1 cellular context compared by ENCODE assay signal in the genomic region with DNA sequence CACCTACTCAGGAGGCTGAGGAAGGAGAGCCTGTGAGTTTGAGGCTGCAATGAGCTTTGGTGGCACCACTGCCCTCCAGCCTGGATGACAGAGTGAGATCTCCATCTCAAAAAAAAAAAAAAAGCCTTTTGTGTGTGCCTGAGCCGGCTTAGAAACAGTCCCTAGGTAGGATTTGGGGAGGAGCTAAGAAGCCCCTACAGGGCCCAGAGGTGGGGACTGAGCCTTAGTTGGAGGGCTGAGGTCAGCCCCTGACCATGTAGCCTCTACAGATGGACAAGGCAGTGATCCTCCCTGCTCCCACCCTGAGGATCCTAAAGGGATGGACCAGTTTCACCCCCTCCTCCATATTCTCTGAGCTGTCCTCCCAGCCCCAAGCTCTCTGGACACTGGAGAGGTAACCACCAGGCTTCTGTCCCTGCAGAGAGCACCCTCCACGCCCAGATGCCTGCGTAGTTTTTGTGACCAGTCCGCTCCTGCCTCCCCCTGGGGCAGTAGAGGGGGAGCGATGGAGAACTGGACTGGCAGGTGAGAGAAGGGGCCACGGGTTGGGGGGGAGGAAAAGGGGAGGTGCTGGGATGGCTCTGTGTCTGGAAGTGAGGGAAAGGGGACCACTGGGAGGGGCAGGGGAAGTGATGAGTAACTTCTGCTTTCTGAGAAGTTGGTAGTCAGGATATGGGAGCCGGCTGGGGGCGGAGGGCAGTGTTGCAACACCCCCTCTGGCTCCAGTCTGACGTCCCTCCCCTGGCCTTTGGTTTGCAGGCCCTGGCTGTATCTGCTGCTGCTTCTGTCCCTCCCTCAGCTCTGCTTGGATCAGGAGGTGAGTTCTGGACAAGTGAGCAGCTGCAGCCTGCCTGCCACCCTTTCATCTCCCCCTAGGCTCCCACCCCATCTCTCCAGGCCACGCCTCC.
TF ChIP-seq lines count a peak whose summit lies in the region.

No MANE protein-coding gene starts in this region.

TF ChIP-seq in liver, 16 proteins besides CTCF, POLR2A, EP300 and RAD21 (continued from another document):
- TF ChIP-seq, protein P1, sequence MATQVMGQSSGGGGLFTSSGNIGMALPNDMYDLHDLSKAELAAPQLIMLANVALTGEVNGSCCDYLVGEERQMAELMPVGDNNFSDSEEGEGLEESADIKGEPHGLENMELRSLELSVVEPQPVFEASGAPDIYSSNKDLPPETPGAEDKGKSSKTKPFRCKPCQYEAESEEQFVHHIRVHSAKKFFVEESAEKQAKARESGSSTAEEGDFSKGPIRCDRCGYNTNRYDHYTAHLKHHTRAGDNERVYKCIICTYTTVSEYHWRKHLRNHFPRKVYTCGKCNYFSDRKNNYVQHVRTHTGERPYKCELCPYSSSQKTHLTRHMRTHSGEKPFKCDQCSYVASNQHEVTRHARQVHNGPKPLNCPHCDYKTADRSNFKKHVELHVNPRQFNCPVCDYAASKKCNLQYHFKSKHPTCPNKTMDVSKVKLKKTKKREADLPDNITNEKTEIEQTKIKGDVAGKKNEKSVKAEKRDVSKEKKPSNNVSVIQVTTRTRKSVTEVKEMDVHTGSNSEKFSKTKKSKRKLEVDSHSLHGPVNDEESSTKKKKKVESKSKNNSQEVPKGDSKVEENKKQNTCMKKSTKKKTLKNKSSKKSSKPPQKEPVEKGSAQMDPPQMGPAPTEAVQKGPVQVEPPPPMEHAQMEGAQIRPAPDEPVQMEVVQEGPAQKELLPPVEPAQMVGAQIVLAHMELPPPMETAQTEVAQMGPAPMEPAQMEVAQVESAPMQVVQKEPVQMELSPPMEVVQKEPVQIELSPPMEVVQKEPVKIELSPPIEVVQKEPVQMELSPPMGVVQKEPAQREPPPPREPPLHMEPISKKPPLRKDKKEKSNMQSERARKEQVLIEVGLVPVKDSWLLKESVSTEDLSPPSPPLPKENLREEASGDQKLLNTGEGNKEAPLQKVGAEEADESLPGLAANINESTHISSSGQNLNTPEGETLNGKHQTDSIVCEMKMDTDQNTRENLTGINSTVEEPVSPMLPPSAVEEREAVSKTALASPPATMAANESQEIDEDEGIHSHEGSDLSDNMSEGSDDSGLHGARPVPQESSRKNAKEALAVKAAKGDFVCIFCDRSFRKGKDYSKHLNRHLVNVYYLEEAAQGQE (IDR thresholded peaks at IDR 0.05), result peak; percentile 34
- TF ChIP-seq FOXA2 (IDR thresholded peaks at IDR 0.05), result no peak
